Comparison of ENCODE assay signal across 9 cellular contexts in the genomic region with DNA sequence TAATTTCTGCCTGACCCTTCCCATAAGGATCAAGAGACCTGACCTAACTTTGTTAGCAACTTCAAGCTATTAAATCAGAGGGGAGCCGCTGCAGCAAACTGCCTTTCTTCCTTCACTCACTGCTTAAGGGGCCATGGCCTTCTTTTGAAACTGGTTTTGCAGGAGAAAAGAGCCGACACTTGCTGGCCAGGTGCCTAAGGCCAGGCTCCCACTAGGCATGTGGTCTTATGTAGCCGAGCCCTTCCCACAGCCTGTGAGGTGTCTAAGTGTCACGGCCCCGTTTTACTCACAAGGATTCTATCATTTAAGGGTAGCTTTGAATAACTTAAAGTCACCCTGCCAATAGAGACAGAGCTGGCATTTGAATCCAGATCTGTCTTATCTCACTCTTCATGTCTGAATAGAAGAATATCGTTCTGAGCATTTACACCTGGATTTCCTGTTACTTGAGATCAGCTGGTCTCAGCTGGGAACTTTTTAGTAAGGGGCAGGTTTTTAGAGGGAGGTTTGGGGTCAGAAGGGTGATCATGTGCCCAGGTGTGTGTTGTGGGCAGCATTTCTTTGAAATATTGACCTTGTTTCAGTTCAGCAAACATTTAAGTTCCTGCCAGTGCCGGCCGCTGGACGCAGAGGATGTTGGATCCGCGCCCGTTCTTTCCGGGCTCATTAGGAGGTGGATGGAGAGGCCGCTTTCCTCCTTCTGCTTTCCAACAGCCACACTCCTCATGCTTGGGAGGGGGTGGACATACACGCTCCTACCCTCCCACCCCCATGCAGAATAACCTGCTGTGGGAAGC.
DNase-seq lines count a peak whose midpoint lies in the region; ATAC-seq, FAIRE-seq and TF ChIP-seq lines count a peak whose summit lies in the region.
"Had no signal": no experiment of that assay in that cellular context is flagged by ENCODE, and none has a peak within 500 bp of the region (broad histone marks: within the 10 kb centered on the region; RNA-seq: fewer than 3 reads in every experiment).

No MANE protein-coding gene starts in this region.

- no peak for FAIRE-seq in astrocyte (lab: Jason Lieb, UNC)

- H2AFZ ChIP-seq in astrocyte (ENCODE audit: low read depth, low read length): no peak overlapping the region
- H2AFZ ChIP-seq: PC-9 had no signal

- H3K9me3 Mint-ChIP-seq in astrocyte (ENCODE audit: unreplicated experiment): no peaks in the 10 kb centered on the region

- no peak overlapping the region for H3K27ac Mint-ChIP-seq in astrocyte (ENCODE audit: unreplicated experiment)

- no peak for TF ChIP-seq CTCF in astrocyte (IDR thresholded peaks at IDR 0.05; ENCODE audit: insufficient read depth, low read depth, low read length)

- H3K27me3 Mint-ChIP-seq in astrocyte (ENCODE audit: low read depth, unreplicated experiment): no peaks in the 10 kb centered on the region

- H3K4me3 ChIP-seq in astrocyte (ENCODE audit: insufficient read depth, low read depth, low read length) (no peak overlapping the region), stomach smooth muscle (ENCODE audit: low read length in 2 of 2) (peak overlapping the region; percentile 59 to 67)
- H3K4me3 ChIP-seq: PC-9 had no signal

- H3K4me3 Mint-ChIP-seq in astrocyte (ENCODE audit: unreplicated experiment): no peak overlapping the region

- DNase-seq in NCI-H1105 treated with DMSO at 0.1 percent for 48 hours (lab: John Stamatoyannopoulos, UW) (peak; percentile 42), astrocyte (ENCODE audit: low read depth) (peak; percentile 19), left kidney (ENCODE audit: low read depth, low spot score) (peak; percentile 39), T1000 (lab: John Stamatoyannopoulos, UW) (no peak), NOMO-1 (lab: John Stamatoyannopoulos, UW; ENCODE audit: unreplicated experiment in 2 of 2) (no peak)
- DNase-seq: activated CD4-positive, alpha-beta T cell treated with anti-CD3 and anti-CD28 coated beads for 4 hours; PC-9 had no signal

- H3K27ac ChIP-seq in astrocyte (ENCODE audit: low read depth, low read length) (no peak overlapping the region), stomach smooth muscle (ENCODE audit: low read length) (peak overlapping the region; percentile 58)
- H3K27ac ChIP-seq: PC-9 had no signal

- H3K4me1 ChIP-seq in astrocyte (ENCODE audit: insufficient read depth, low read length) (no peaks in the 10 kb centered on the region), stomach smooth muscle (ENCODE audit: control insufficient read depth, insufficient read depth, low read length) (peaks cover 16% of the 10 kb centered on the region)

- peaks cover 22% of the 10 kb centered on the region for H3K36me3 Mint-ChIP-seq in astrocyte (ENCODE audit: low read depth, unreplicated experiment)

- H3K4me2 ChIP-seq in astrocyte (ENCODE audit: low read length): no peak overlapping the region
- H3K4me2 ChIP-seq: PC-9 had no signal

- no peaks in the 10 kb centered on the region for H3K4me1 Mint-ChIP-seq in astrocyte (ENCODE audit: low read depth, unreplicated experiment)

- no peaks in the 10 kb centered on the region for H3K79me2 ChIP-seq in astrocyte (ENCODE audit: insufficient read depth, low read length)

- H4K20me1 ChIP-seq in astrocyte (ENCODE audit: insufficient read depth, low read length): peaks cover 3% of the 10 kb centered on the region

- H3K36me3 ChIP-seq in astrocyte (ENCODE audit: insufficient read depth, low read length) (peaks cover 13% of the 10 kb centered on the region), stomach smooth muscle (ENCODE audit: control insufficient read depth in 2 of 2, insufficient read depth in 2 of 2, low read length in 2 of 2) (peaks cover 24 to 30% of the 10 kb centered on the region in 2 donors)

- H3K27me3 ChIP-seq in astrocyte (ENCODE audit: insufficient read depth, low read length): no peaks in the 10 kb centered on the region
- H3K27me3 ChIP-seq in stomach smooth muscle (ENCODE audit: control insufficient read depth in 1 of 2, insufficient read depth in 2 of 2, low read length in 2 of 2): no peaks in the 10 kb centered on the region

- H3K9me3 ChIP-seq in astrocyte (ENCODE audit: insufficient read depth, low read depth, low read length): no peaks in the 10 kb centered on the region
- H3K9me3 ChIP-seq in stomach smooth muscle (ENCODE audit: control insufficient read depth in 2 of 2, low read length in 2 of 2): no peaks in the 10 kb centered on the region

- no peak overlapping the region for H3K9ac ChIP-seq in astrocyte (ENCODE audit: low read length)
- peak overlapping the region in 1 of 2 donors; percentile 42 for H3K9ac ChIP-seq in stomach smooth muscle (ENCODE audit: low read length in 2 of 2)

- ATAC-seq in HG02981 (IDR thresholded peaks at IDR 0.05; ENCODE audit: unreplicated experiment): no peak

Comparison
In these comparisons a context has a peak if more than half of its experiments do, and no peak if none do; other contexts are left out.
1. DNase-seq: peak in NCI-H1105 treated with DMSO at 0.1 percent for 48 hours (single experiment), astrocyte (single experiment) and left kidney (single experiment); none in T1000 (single experiment) and NOMO-1 (0 of 2).